14 cellular contexts compared by ENCODE assay signal in genomic region chr17:2947996-2948550, GRCh38.
"Had no signal": no experiment of that assay in that cellular context is flagged by ENCODE, and none has a peak within 500 bp of the region (broad histone marks: within the 10 kb centered on the region; RNA-seq: fewer than 3 reads in every experiment).

No MANE protein-coding gene starts in this region.

- H3K4me3 Mint-ChIP-seq: activated CD8-positive, alpha-beta T cell treated with anti-CD3 and anti-CD28 coated beads for 36 hours; dendritic cell treated with granulocyte-macrophage colony-stimulating factor and Interleukin-4, amounts not matched to agents 40 ng/mL and 50 ng/mL, for 4 days; nephron had no signal

- H3K4me1 ChIP-seq: tibial artery had no signal

- ATAC-seq: activated CD8-positive, alpha-beta T cell treated with anti-CD3 and anti-CD28 coated beads for 36 hours; left colon; T-cell had no signal

- H3K27me3 Mint-ChIP-seq: activated CD8-positive, alpha-beta T cell treated with anti-CD3 and anti-CD28 coated beads for 36 hours; dendritic cell treated with granulocyte-macrophage colony-stimulating factor and Interleukin-4, amounts not matched to agents 40 ng/mL and 50 ng/mL, for 4 days; T-cell had no signal

- H3K27ac Mint-ChIP-seq: activated CD8-positive, alpha-beta T cell treated with anti-CD3 and anti-CD28 coated beads for 36 hours; dendritic cell treated with granulocyte-macrophage colony-stimulating factor and Interleukin-4, amounts not matched to agents 40 ng/mL and 50 ng/mL, for 4 days; nephron; T-cell had no signal

- H3K9me3 Mint-ChIP-seq: activated CD8-positive, alpha-beta T cell treated with anti-CD3 and anti-CD28 coated beads for 36 hours; dendritic cell treated with granulocyte-macrophage colony-stimulating factor and Interleukin-4, amounts not matched to agents 40 ng/mL and 50 ng/mL, for 4 days; nephron; T-cell had no signal

- H3K27me3 ChIP-seq: cardiac muscle cell, ovary, tibial artery had no signal

- H3K27ac ChIP-seq: cardiac muscle cell, ovary, tibial artery, WERI-Rb-1 had no signal

- DNase-seq: activated CD4-positive, alpha-beta T cell treated with anti-CD3 and anti-CD28 coated beads for 4 hours; activated CD8-positive, alpha-beta memory T cell treated with anti-CD3 and anti-CD28 coated beads, Interleukin-2, amount 50 U/mL, for 4 hours; activated CD8-positive, alpha-beta T cell treated with anti-CD3 and anti-CD28 coated beads for 36 hours; erythroblast; left colon; stimulated activated CD4-positive, alpha-beta T cell treated with anti-CD3 and anti-CD28 coated beads, Interleukin-4, amount 100 ng/mL, for 4 hours; T-cell; T1000; WERI-Rb-1 had no signal

- H3K9me3 ChIP-seq: ovary, tibial artery had no signal

- H3K4me1 Mint-ChIP-seq: nephron had no signal

- H3K36me3 ChIP-seq: cardiac muscle cell, ovary, tibial artery had no signal

- H3K4me3 ChIP-seq: cardiac muscle cell, ovary, tibial artery had no signal
